Comparison of ENCODE assay signal across 18 cellular contexts in genomic region chr6:149356081-149356750, GRCh38. TPM values are rescaled to one million over a fixed set of nuclear protein-coding genes. Genes with fewer than 3 reads are reported as not detected.
"Had no signal": no experiment of that assay in that cellular context is flagged by ENCODE, and none has a peak within 500 bp of the region (broad histone marks: within the 10 kb centered on the region; RNA-seq: fewer than 3 reads in every experiment).

No MANE protein-coding gene starts in this region.

- H3K9me3 ChIP-seq: thyroid gland, uterus had no signal

- H3K4me1 ChIP-seq: foreskin keratinocyte, thyroid gland, uterus had no signal

- DNase-seq: activated CD4-positive, alpha-beta T cell treated with anti-CD3 and anti-CD28 coated beads, Interleukin-2, amount 50 U/mL, for 4 hours; activated gamma-delta T cell; activated naive CD8-positive, alpha-beta T cell treated with anti-CD3 and anti-CD28 coated beads, Interleukin-2, amount 10 ng/mL, durations not matched to agents 7 days and 5 days; aorta; effector memory CD8-positive, alpha-beta T cell; foreskin keratinocyte; mesenchymal stem cell; posterior cingulate gyrus; retina; stimulated activated CD4-positive, alpha-beta T cell treated with anti-CD3 and anti-CD28 coated beads, Interleukin-12 subunit alpha, Interleukin-12 subunit beta, amount 100 ng/mL, for 4 hours; stimulated activated CD4-positive, alpha-beta T cell treated with anti-CD3 and anti-CD28 coated beads, Interleukin-2, amount 100 ng/mL, for 24 hours; thyroid gland; uterus had no signal

- H3K4me3 ChIP-seq: thyroid gland, uterus had no signal

- H3K4me3 Mint-ChIP-seq: activated naive CD8-positive, alpha-beta T cell treated with anti-CD3 and anti-CD28 coated beads, Interleukin-2, amount 10 ng/mL, durations not matched to agents 7 days and 5 days; dendritic cell treated with granulocyte-macrophage colony-stimulating factor and Interleukin-4, amounts not matched to agents 40 ng/mL and 50 ng/mL, for 4 days; effector memory CD8-positive, alpha-beta T cell; natural killer cell treated with Interleukin-12 subunit alpha and Interleukin-12 subunit beta and Interleukin-15 and Interleukin-18, amount 100 ng/mL, for 72 hours; stimulated activated memory B cell treated with anti-CD40 and anti-IgM and Interleukin-4, amounts not matched to agents 10 μg/mL and 1 μg/mL and 100 μg/mL, for 72 hours; T-helper 1 cell treated with Interleukin-12 subunit alpha and Interleukin-12 subunit beta and Interleukin-4 antibody, amounts not matched to agents 30 μg/mL and 1 μg/mL, for 36 hours had no signal

- H3K36me3 Mint-ChIP-seq: natural killer cell treated with Interleukin-12 subunit alpha and Interleukin-12 subunit beta and Interleukin-15 and Interleukin-18, amount 100 ng/mL, for 72 hours had no signal

- H3K27ac Mint-ChIP-seq: activated naive CD8-positive, alpha-beta T cell treated with anti-CD3 and anti-CD28 coated beads, Interleukin-2, amount 10 ng/mL, durations not matched to agents 7 days and 5 days; dendritic cell treated with granulocyte-macrophage colony-stimulating factor and Interleukin-4, amounts not matched to agents 40 ng/mL and 50 ng/mL, for 4 days; natural killer cell treated with Interleukin-12 subunit alpha and Interleukin-12 subunit beta and Interleukin-15 and Interleukin-18, amount 100 ng/mL, for 72 hours; stimulated activated memory B cell treated with anti-CD40 and anti-IgM and Interleukin-4, amounts not matched to agents 10 μg/mL and 1 μg/mL and 100 μg/mL, for 72 hours had no signal

- H3K27me3 Mint-ChIP-seq: activated naive CD8-positive, alpha-beta T cell treated with anti-CD3 and anti-CD28 coated beads, Interleukin-2, amount 10 ng/mL, durations not matched to agents 7 days and 5 days; dendritic cell treated with granulocyte-macrophage colony-stimulating factor and Interleukin-4, amounts not matched to agents 40 ng/mL and 50 ng/mL, for 4 days; effector memory CD8-positive, alpha-beta T cell; natural killer cell treated with Interleukin-12 subunit alpha and Interleukin-12 subunit beta and Interleukin-15 and Interleukin-18, amount 100 ng/mL, for 72 hours; stimulated activated memory B cell treated with anti-CD40 and anti-IgM and Interleukin-4, amounts not matched to agents 10 μg/mL and 1 μg/mL and 100 μg/mL, for 72 hours had no signal

- H3K27ac ChIP-seq: foreskin keratinocyte, thyroid gland, uterus had no signal

- ATAC-seq: effector memory CD8-positive, alpha-beta T cell; foreskin keratinocyte; natural killer cell treated with Interleukin-12 subunit alpha and Interleukin-12 subunit beta and Interleukin-15 and Interleukin-18, amount 100 ng/mL, for 72 hours; stimulated activated memory B cell treated with anti-CD40 and anti-IgM and Interleukin-4, amounts not matched to agents 10 μg/mL and 1 μg/mL and 100 μg/mL, for 72 hours had no signal

- H3K9me3 Mint-ChIP-seq: dendritic cell treated with granulocyte-macrophage colony-stimulating factor and Interleukin-4, amounts not matched to agents 40 ng/mL and 50 ng/mL, for 4 days; effector memory CD8-positive, alpha-beta T cell; natural killer cell treated with Interleukin-12 subunit alpha and Interleukin-12 subunit beta and Interleukin-15 and Interleukin-18, amount 100 ng/mL, for 72 hours; stimulated activated memory B cell treated with anti-CD40 and anti-IgM and Interleukin-4, amounts not matched to agents 10 μg/mL and 1 μg/mL and 100 μg/mL, for 72 hours; T-helper 1 cell treated with Interleukin-12 subunit alpha and Interleukin-12 subunit beta and Interleukin-4 antibody, amounts not matched to agents 30 μg/mL and 1 μg/mL, for 36 hours had no signal

- H3K36me3 ChIP-seq: thyroid gland, uterus had no signal

RNA-seq across cellular contexts. Expression of gene SUMO4, which starts 43.8 kb away (rescaled TPM):
- total RNA-seq: kidney epithelial cell had no signal
